ENCODE assay signal across 3 cellular contexts in the genomic region with DNA sequence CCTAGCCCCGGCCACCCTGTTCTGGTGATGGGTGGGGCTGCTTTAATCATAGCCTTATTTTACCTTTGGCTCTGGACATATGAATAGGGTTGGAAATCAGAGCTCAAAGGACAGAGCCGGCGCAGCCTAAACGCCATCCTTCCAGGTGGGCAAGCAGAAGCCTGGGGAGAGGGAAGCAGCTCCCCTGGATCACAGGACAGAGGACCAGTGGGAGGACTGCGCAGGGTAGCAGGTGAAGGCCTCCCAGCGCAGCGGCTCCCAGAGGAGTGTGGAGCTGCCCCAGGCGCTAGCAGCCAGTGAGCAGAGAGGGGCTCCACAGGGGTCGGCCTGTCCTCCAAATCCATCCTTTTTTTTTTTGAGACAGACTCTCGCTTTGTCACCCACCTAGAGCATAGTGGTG.
TF ChIP-seq lines count a peak whose summit lies in the region.

No MANE protein-coding gene starts in this region.

TF ChIP-seq in GM23338, 12 proteins besides CTCF, POLR2A, EP300 and RAD21 (continues in another document):
- TF ChIP-seq, protein P1, sequence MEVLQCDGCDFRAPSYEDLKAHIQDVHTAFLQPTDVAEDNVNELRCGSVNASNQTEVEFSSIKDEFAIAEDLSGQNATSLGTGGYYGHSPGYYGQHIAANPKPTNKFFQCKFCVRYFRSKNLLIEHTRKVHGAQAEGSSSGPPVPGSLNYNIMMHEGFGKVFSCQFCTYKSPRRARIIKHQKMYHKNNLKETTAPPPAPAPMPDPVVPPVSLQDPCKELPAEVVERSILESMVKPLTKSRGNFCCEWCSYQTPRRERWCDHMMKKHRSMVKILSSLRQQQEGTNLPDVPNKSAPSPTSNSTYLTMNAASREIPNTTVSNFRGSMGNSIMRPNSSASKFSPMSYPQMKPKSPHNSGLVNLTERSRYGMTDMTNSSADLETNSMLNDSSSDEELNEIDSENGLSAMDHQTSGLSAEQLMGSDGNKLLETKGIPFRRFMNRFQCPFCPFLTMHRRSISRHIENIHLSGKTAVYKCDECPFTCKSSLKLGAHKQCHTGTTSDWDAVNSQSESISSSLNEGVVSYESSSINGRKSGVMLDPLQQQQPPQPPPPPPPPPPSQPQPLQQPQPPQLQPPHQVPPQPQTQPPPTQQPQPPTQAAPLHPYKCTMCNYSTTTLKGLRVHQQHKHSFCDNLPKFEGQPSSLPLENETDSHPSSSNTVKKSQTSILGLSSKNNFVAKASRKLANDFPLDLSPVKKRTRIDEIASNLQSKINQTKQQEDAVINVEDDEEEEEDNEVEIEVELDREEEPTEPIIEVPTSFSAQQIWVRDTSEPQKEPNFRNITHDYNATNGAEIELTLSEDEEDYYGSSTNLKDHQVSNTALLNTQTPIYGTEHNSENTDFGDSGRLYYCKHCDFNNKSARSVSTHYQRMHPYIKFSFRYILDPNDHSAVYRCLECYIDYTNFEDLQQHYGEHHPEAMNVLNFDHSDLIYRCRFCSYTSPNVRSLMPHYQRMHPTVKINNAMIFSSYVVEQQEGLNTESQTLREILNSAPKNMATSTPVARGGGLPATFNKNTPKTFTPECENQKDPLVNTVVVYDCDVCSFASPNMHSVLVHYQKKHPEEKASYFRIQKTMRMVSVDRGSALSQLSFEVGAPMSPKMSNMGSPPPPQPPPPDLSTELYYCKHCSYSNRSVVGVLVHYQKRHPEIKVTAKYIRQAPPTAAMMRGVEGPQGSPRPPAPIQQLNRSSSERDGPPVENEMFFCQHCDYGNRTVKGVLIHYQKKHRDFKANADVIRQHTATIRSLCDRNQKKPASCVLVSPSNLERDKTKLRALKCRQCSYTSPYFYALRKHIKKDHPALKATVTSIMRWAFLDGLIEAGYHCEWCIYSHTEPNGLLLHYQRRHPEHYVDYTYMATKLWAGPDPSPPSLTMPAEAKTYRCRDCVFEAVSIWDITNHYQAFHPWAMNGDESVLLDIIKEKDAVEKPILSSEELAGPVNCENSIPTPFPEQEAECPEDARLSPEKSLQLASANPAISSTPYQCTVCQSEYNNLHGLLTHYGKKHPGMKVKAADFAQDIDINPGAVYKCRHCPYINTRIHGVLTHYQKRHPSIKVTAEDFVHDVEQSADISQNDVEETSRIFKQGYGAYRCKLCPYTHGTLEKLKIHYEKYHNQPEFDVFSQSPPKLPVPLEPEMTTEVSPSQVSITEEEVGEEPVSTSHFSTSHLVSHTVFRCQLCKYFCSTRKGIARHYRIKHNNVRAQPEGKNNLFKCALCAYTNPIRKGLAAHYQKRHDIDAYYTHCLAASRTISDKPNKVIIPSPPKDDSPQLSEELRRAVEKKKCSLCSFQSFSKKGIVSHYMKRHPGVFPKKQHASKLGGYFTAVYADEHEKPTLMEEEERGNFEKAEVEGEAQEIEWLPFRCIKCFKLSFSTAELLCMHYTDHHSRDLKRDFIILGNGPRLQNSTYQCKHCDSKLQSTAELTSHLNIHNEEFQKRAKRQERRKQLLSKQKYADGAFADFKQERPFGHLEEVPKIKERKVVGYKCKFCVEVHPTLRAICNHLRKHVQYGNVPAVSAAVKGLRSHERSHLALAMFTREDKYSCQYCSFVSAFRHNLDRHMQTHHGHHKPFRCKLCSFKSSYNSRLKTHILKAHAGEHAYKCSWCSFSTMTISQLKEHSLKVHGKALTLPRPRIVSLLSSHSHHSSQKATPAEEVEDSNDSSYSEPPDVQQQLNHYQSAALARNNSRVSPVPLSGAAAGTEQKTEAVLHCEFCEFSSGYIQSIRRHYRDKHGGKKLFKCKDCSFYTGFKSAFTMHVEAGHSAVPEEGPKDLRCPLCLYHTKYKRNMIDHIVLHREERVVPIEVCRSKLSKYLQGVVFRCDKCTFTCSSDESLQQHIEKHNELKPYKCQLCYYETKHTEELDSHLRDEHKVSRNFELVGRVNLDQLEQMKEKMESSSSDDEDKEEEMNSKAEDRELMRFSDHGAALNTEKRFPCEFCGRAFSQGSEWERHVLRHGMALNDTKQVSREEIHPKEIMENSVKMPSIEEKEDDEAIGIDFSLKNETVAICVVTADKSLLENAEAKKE (CRISPR knock-in tag; IDR thresholded peaks at IDR 0.05) = no peak
- TF ChIP-seq ZNF114 (CRISPR knock-in tag; IDR thresholded peaks at IDR 0.05) (no peak), EZH2 (IDR thresholded peaks at IDR 0.05; ENCODE audit: low read depth, unreplicated experiment) (no peak), EZH2phosphoT487 (IDR thresholded peaks at IDR 0.05; ENCODE audit: unreplicated experiment) (no peak), CREB1 (CRISPR knock-in tag; IDR thresholded peaks at IDR 0.05; ENCODE audit: low read depth) (no peak), ZNF331 (CRISPR knock-in tag; IDR thresholded peaks at IDR 0.05; ENCODE audit: low read depth) (no peak), STAT1 (IDR thresholded peaks at IDR 0.05; ENCODE audit: unreplicated experiment) (no peak)

TF ChIP-seq in HEK293, 187 proteins besides CTCF, POLR2A, EP300 and RAD21:
- TF ChIP-seq YY2 (tag by site-specific recombination; IDR thresholded peaks at IDR 0.05) (no peak), ZNF10 (tag by site-specific recombination; IDR thresholded peaks at IDR 0.05) (0 out of 2 replicates have a peak, but pooled peaks have one; percentile 14)

TF ChIP-seq in K562, 482 proteins besides CTCF, POLR2A, EP300 and RAD21 (continues in another document):
- no peak for TF ChIP-seq HDGF (IDR thresholded peaks at IDR 0.05)
- TF ChIP-seq ZNF431 (CRISPR knock-in tag; IDR thresholded peaks at IDR 0.05) = no peak
- TF ChIP-seq FOXJ2 (tag; IDR thresholded peaks at IDR 0.05) = no peak
- no peak for TF ChIP-seq HDAC1 (IDR thresholded peaks at IDR 0.05)
- TF ChIP-seq, protein P2, sequence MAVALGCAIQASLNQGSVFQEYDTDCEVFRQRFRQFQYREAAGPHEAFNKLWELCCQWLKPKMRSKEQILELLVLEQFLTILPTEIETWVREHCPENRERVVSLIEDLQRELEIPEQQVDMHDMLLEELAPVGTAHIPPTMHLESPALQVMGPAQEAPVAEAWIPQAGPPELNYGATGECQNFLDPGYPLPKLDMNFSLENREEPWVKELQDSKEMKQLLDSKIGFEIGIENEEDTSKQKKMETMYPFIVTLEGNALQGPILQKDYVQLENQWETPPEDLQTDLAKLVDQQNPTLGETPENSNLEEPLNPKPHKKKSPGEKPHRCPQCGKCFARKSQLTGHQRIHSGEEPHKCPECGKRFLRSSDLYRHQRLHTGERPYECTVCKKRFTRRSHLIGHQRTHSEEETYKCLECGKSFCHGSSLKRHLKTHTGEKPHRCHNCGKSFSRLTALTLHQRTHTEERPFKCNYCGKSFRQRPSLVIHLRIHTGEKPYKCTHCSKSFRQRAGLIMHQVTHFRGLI (CRISPR knock-in tag; IDR thresholded peaks at IDR 0.05) = no peak
- TF ChIP-seq, protein P3, sequence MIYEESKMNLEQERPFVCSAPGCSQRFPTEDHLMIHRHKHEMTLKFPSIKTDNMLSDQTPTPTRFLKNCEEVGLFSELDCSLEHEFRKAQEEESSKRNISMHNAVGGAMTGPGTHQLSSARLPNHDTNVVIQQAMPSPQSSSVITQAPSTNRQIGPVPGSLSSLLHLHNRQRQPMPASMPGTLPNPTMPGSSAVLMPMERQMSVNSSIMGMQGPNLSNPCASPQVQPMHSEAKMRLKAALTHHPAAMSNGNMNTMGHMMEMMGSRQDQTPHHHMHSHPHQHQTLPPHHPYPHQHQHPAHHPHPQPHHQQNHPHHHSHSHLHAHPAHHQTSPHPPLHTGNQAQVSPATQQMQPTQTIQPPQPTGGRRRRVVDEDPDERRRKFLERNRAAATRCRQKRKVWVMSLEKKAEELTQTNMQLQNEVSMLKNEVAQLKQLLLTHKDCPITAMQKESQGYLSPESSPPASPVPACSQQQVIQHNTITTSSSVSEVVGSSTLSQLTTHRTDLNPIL (CRISPR knock-in tag; IDR thresholded peaks at IDR 0.05) = no peak
- TF ChIP-seq SMAD1 (IDR thresholded peaks at IDR 0.05; ENCODE audit: low read depth, low read length, partially characterized antibody) = no peak
- TF ChIP-seq, protein P4, sequence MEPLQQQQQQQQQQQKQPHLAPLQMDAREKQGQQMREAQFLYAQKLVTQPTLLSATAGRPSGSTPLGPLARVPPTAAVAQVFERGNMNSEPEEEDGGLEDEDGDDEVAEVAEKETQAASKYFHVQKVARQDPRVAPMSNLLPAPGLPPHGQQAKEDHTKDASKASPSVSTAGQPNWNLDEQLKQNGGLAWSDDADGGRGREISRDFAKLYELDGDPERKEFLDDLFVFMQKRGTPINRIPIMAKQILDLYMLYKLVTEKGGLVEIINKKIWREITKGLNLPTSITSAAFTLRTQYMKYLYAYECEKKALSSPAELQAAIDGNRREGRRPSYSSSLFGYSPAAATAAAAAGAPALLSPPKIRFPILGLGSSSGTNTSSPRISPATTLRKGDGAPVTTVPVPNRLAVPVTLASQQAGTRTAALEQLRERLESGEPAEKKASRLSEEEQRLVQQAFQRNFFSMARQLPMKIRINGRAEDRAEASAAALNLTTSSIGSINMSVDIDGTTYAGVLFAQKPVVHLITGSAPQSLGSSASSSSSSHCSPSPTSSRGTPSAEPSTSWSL (CRISPR knock-in tag; IDR thresholded peaks at IDR 0.05; ENCODE audit: borderline replicate concordance) = no peak
- TF ChIP-seq NRF1 (conservative IDR thresholded peaks at IDR 0.05 in 1 of 2, IDR thresholded peaks at IDR 0.05 in 1 of 2) = 0 out of 4 replicates have a peak, but pooled peaks of 1 of the 2 experiments have one; percentile 12
- no peak for TF ChIP-seq TCF7L2 (IDR thresholded peaks at IDR 0.05; ENCODE audit: low read depth, low read length)
- no peak for TF ChIP-seq ZNF695 (CRISPR knock-in tag; IDR thresholded peaks at IDR 0.05)
- TF ChIP-seq, protein P5, sequence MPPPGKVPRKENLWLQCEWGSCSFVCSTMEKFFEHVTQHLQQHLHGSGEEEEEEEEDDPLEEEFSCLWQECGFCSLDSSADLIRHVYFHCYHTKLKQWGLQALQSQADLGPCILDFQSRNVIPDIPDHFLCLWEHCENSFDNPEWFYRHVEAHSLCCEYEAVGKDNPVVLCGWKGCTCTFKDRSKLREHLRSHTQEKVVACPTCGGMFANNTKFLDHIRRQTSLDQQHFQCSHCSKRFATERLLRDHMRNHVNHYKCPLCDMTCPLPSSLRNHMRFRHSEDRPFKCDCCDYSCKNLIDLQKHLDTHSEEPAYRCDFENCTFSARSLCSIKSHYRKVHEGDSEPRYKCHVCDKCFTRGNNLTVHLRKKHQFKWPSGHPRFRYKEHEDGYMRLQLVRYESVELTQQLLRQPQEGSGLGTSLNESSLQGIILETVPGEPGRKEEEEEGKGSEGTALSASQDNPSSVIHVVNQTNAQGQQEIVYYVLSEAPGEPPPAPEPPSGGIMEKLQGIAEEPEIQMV (tag; conservative IDR thresholded peaks at IDR 0.05; ENCODE audit: low read depth) = peak; percentile 80
- TF ChIP-seq RUNX1 (IDR thresholded peaks at IDR 0.05; ENCODE audit: low read depth) = no peak
- TF ChIP-seq, protein P6, sequence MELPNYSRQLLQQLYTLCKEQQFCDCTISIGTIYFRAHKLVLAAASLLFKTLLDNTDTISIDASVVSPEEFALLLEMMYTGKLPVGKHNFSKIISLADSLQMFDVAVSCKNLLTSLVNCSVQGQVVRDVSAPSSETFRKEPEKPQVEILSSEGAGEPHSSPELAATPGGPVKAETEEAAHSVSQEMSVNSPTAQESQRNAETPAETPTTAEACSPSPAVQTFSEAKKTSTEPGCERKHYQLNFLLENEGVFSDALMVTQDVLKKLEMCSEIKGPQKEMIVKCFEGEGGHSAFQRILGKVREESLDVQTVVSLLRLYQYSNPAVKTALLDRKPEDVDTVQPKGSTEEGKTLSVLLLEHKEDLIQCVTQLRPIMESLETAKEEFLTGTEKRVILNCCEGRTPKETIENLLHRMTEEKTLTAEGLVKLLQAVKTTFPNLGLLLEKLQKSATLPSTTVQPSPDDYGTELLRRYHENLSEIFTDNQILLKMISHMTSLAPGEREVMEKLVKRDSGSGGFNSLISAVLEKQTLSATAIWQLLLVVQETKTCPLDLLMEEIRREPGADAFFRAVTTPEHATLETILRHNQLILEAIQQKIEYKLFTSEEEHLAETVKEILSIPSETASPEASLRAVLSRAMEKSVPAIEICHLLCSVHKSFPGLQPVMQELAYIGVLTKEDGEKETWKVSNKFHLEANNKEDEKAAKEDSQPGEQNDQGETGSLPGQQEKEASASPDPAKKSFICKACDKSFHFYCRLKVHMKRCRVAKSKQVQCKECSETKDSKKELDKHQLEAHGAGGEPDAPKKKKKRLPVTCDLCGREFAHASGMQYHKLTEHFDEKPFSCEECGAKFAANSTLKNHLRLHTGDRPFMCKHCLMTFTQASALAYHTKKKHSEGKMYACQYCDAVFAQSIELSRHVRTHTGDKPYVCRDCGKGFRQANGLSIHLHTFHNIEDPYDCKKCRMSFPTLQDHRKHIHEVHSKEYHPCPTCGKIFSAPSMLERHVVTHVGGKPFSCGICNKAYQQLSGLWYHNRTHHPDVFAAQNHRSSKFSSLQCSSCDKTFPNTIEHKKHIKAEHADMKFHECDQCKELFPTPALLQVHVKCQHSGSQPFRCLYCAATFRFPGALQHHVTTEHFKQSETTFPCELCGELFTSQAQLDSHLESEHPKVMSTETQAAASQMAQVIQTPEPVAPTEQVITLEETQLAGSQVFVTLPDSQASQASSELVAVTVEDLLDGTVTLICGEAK (IDR thresholded peaks at IDR 0.05) = no peak
- TF ChIP-seq, protein P6 (CRISPR knock-in tag; IDR thresholded peaks at IDR 0.05) = no peak
- no peak for TF ChIP-seq ZFP1 (CRISPR knock-in tag; IDR thresholded peaks at IDR 0.05)
- TF ChIP-seq, protein P7, sequence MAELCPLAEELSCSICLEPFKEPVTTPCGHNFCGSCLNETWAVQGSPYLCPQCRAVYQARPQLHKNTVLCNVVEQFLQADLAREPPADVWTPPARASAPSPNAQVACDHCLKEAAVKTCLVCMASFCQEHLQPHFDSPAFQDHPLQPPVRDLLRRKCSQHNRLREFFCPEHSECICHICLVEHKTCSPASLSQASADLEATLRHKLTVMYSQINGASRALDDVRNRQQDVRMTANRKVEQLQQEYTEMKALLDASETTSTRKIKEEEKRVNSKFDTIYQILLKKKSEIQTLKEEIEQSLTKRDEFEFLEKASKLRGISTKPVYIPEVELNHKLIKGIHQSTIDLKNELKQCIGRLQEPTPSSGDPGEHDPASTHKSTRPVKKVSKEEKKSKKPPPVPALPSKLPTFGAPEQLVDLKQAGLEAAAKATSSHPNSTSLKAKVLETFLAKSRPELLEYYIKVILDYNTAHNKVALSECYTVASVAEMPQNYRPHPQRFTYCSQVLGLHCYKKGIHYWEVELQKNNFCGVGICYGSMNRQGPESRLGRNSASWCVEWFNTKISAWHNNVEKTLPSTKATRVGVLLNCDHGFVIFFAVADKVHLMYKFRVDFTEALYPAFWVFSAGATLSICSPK (IDR thresholded peaks at IDR 0.05; ENCODE audit: borderline replicate concordance) = no peak
